In the genomic region with DNA sequence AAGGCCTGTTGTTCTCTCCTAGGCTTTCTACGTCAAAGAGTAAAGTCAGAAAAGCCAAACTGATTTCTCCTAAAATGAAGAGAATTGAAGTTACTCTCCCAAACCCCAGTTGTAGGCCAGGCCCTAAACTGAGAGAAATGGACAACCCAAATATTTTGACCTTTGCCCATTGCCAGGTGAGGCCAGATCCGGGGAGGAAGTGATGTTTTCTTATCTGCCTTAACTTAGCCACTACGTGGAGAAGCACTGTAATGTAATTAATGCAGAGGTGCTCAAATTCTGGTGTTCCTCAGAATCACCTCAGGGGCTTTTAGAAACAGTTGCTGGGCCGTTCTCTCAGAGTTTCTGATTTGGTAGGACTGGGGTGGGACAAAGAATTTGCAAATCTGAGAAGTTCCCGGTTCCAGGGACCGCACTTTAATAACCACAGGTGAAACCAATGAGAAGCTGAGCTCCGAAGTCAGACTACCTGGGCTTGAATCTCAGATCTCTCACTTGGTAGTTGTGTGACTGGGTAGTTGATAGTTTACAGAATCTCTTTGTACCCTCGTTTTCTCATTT, we compare ENCODE assay signal across 24 cellular contexts.
"Had no signal": no experiment of that assay in that cellular context is flagged by ENCODE, and none has a peak within 500 bp of the region (broad histone marks: within the 10 kb centered on the region; RNA-seq: fewer than 3 reads in every experiment).

No MANE protein-coding gene starts in this region.

- H3K9me3 ChIP-seq: lower lobe of right lung, thyroid gland had no signal

- H3K36me3 ChIP-seq: lower lobe of right lung, thyroid gland had no signal

- ATAC-seq: activated CD8-positive, alpha-beta memory T cell treated with anti-CD3 and anti-CD28 coated beads, Interleukin-2, amount 10 ng/mL, durations not matched to agents 7 days and 5 days; activated T-helper 17 cell treated with anti-CD3 and anti-CD28 coated beads, Interleukin-2, amount 50 U/mL, for 72 hours; foreskin keratinocyte; lower lobe of right lung; WTC11 had no signal

- H3K36me3 Mint-ChIP-seq: brain, WTC11 had no signal

- H3K27me3 Mint-ChIP-seq: activated CD4-positive, alpha-beta memory T cell treated with anti-CD3 and anti-CD28 coated beads, Interleukin-2, amount 10 ng/mL, durations not matched to agents 7 days and 5 days; activated CD8-positive, alpha-beta memory T cell treated with anti-CD3 and anti-CD28 coated beads, Interleukin-2, amount 10 ng/mL, durations not matched to agents 7 days and 5 days; activated naive CD8-positive, alpha-beta T cell treated with anti-CD3 and anti-CD28 coated beads for 36 hours; activated T-helper 17 cell treated with anti-CD3 and anti-CD28 coated beads, Interleukin-2, amount 50 U/mL, for 72 hours had no signal

- H3K9me3 Mint-ChIP-seq: activated CD4-positive, alpha-beta memory T cell treated with anti-CD3 and anti-CD28 coated beads, Interleukin-2, amount 10 ng/mL, durations not matched to agents 7 days and 5 days; activated T-helper 17 cell treated with anti-CD3 and anti-CD28 coated beads, Interleukin-2, amount 50 U/mL, for 72 hours; WTC11 had no signal

- H3K4me3 Mint-ChIP-seq: activated CD4-positive, alpha-beta memory T cell treated with anti-CD3 and anti-CD28 coated beads, Interleukin-2, amount 10 ng/mL, durations not matched to agents 7 days and 5 days; activated CD8-positive, alpha-beta memory T cell treated with anti-CD3 and anti-CD28 coated beads, Interleukin-2, amount 10 ng/mL, durations not matched to agents 7 days and 5 days; activated naive CD8-positive, alpha-beta T cell treated with anti-CD3 and anti-CD28 coated beads for 36 hours; activated T-helper 17 cell treated with anti-CD3 and anti-CD28 coated beads, Interleukin-2, amount 50 U/mL, for 72 hours; brain; nephron progenitor cell; WTC11 had no signal

- DNase-seq: activated CD4-positive, alpha-beta memory T cell treated with anti-CD3 and anti-CD28 coated beads, Interleukin-2, amount 10 ng/mL, durations not matched to agents 7 days and 5 days; activated CD4-positive, alpha-beta T cell treated with anti-CD3 and anti-CD28 coated beads for 48 hours; activated CD8-positive, alpha-beta memory T cell treated with anti-CD3 and anti-CD28 coated beads, Interleukin-2, amount 10 ng/mL, durations not matched to agents 7 days and 5 days; activated naive CD4-positive, alpha-beta T cell; activated naive CD8-positive, alpha-beta T cell treated with anti-CD3 and anti-CD28 coated beads for 36 hours; activated T-cell treated with anti-CD3 and anti-CD28 coated beads, Interleukin-2, amount 50 U/mL, for 1 hour; amygdala; central memory CD4-positive, alpha-beta T cell; dorsolateral prefrontal cortex; foreskin keratinocyte; head of caudate nucleus; lower lobe of right lung; nephron progenitor cell; nucleus accumbens; retina; stimulated activated CD4-positive, alpha-beta T cell treated with anti-CD3 and anti-CD28 coated beads, Interleukin-12 subunit alpha, Interleukin-12 subunit beta, amount 100 ng/mL, for 4 hours; stimulated activated CD4-positive, alpha-beta T cell treated with anti-CD3 and anti-CD28 coated beads, Interleukin-1b, Interleukin-23, amount 100 ng/mL, for 48 hours; stimulated activated CD8-positive, alpha-beta memory T cell treated with anti-CD3 and anti-CD28 coated beads, Interleukin-4, amount 100 ng/mL, for 48 hours; stimulated activated naive CD4-positive, alpha-beta T cell treated with Interleukin-2 at 50 U/mL for 16 hours; thyroid gland had no signal

- H3K4me3 ChIP-seq: dorsolateral prefrontal cortex, lower lobe of right lung, thyroid gland had no signal

- H3K27ac ChIP-seq: dorsolateral prefrontal cortex, epithelial cell of prostate, foreskin keratinocyte, lower lobe of right lung, thyroid gland had no signal

- H3K27ac Mint-ChIP-seq: activated CD4-positive, alpha-beta memory T cell treated with anti-CD3 and anti-CD28 coated beads, Interleukin-2, amount 10 ng/mL, durations not matched to agents 7 days and 5 days; activated CD8-positive, alpha-beta memory T cell treated with anti-CD3 and anti-CD28 coated beads, Interleukin-2, amount 10 ng/mL, durations not matched to agents 7 days and 5 days; activated naive CD8-positive, alpha-beta T cell treated with anti-CD3 and anti-CD28 coated beads for 36 hours; activated T-helper 17 cell treated with anti-CD3 and anti-CD28 coated beads, Interleukin-2, amount 50 U/mL, for 72 hours; brain; WTC11 had no signal

- H3K27me3 ChIP-seq: dorsolateral prefrontal cortex, foreskin keratinocyte, thyroid gland had no signal
